24 cellular contexts compared by ENCODE assay signal in genomic region chrX:13834316-13834715, GRCh38. TPM values are rescaled to one million over a fixed set of nuclear protein-coding genes. Genes with fewer than 3 reads are reported as not detected.
DNase-seq lines count a peak whose midpoint lies in the region; ATAC-seq, FAIRE-seq and TF ChIP-seq lines count a peak whose summit lies in the region.
"Had no signal": no experiment of that assay in that cellular context is flagged by ENCODE, and none has a peak within 500 bp of the region (broad histone marks: within the 10 kb centered on the region; RNA-seq: fewer than 3 reads in every experiment).

No MANE protein-coding gene starts in this region.

- no peaks in the 10 kb centered on the region for H3K27me3 Mint-ChIP-seq in brain
- H3K27me3 Mint-ChIP-seq: CD4-positive, alpha-beta T cell had no signal

- H3K4me3 Mint-ChIP-seq in brain = no peak overlapping the region
- H3K4me3 Mint-ChIP-seq: CD14-positive monocyte; CD4-positive, alpha-beta T cell; CD8-positive, alpha-beta memory T cell; GM23338; H9 had no signal

- FAIRE-seq in GM19239 (lab: Jason Lieb, UNC) = peak; percentile 47
- FAIRE-seq: GM12878, GM18507 had no signal

- H3K36me3 ChIP-seq in HEK293 (ENCODE audit: control insufficient read depth in 2 of 2, insufficient read depth in 1 of 2, low read length in 2 of 2) (no peaks in the 10 kb centered on the region), breast epithelium (no peaks in the 10 kb centered on the region)
- H3K36me3 ChIP-seq: BE2C; BLaER1 treated with 17β-estradiol and CSF1 and Interleukin-3, amounts not matched to agents 10 nM and 100 nM had no signal

- peaks cover 65% of the 10 kb centered on the region for H3K4me1 Mint-ChIP-seq in brain
- H3K4me1 Mint-ChIP-seq: CD14-positive monocyte; CD8-positive, alpha-beta memory T cell had no signal

- H3K9me3 Mint-ChIP-seq in brain = peaks cover 0 to 2% (median 0%) of the 10 kb centered on the region in 5 experiments
- H3K9me3 Mint-ChIP-seq: CD4-positive, alpha-beta T cell; CD8-positive, alpha-beta memory T cell; GM23338 had no signal

- POLR2A ChIA-PET in HEK293 (lab: Yijun Ruan, JAX) = no interaction called here

- peaks cover 11% of the 10 kb centered on the region for H3K36me3 Mint-ChIP-seq in brain
- H3K36me3 Mint-ChIP-seq: CD14-positive monocyte had no signal

- H3K27me3 ChIP-seq in breast epithelium = peaks cover 0 to 46% of the 10 kb centered on the region in 2 donors
- H3K27me3 ChIP-seq: BE2C had no signal

- TF ChIP-seq CTCF in HEK293 (tag by site-specific recombination; IDR thresholded peaks at IDR 0.05) (no peak), brain (conservative IDR thresholded peaks at IDR 0.05) (no peak), breast epithelium (IDR thresholded peaks at IDR 0.05) (no peak)

- DNase-seq in GM19239 (ENCODE audit: insufficient read length, low spot score) = no peak
- peak; percentile 58 for DNase-seq in NCI-H2227 treated with DMSO at 0.1 percent for 48 hours (lab: John Stamatoyannopoulos, UW)
- no peak for DNase-seq in breast epithelium (ENCODE audit: low spot score in 2 of 2)
- no peak for DNase-seq in GM19240 (ENCODE audit: insufficient read length, low spot score)
- DNase-seq: 8988T; ACHN; AML-193; BE2C; CD4-positive, alpha-beta T cell; CD8-positive, alpha-beta memory T cell; DMS 273 treated with DMSO at 0.1 percent for 48 hours; DMS79; EL; GDM1; H9 had no signal

- peak overlapping the region in 3 of 5 experiments; percentile 47 to 81 (median 67) for H3K27ac Mint-ChIP-seq in brain
- H3K27ac Mint-ChIP-seq: CD14-positive monocyte; CD4-positive, alpha-beta T cell; CD8-positive, alpha-beta memory T cell; GM23338; H9 had no signal

- no peak overlapping the region for H3K27ac ChIP-seq in HEK293 (ENCODE audit: extremely low read depth, low read depth, low read length)
- H3K27ac ChIP-seq in breast epithelium = no peak overlapping the region
- H3K27ac ChIP-seq: A549; BLaER1 treated with 17β-estradiol and CSF1 and Interleukin-3, amounts not matched to agents 10 nM and 100 nM had no signal

- H3K4me1 ChIP-seq in HEK293 (ENCODE audit: control insufficient read depth, insufficient read depth, low read length) = peaks cover 10% of the 10 kb centered on the region; the same call in 1 of the 2 replicates
- H3K4me1 ChIP-seq in breast epithelium = no peaks in the 10 kb centered on the region
- H3K4me1 ChIP-seq: A549 had no signal

- ATAC-seq in HG03342 (IDR thresholded peaks at IDR 0.05; ENCODE audit: unreplicated experiment) = no peak
- ATAC-seq: A549, GM23338 had no signal

- CTCF ChIA-PET in HEK293 (lab: Yijun Ruan, JAX) = interaction anchor here (0.6 kb wide), 1 partner anchor 218 kb away, joined by 3 read pairs; no protein-coding TSS in a partner anchor

- H3K4me3 ChIP-seq in HEK293 (ENCODE audit: low read depth, low read length) (no peak overlapping the region), breast epithelium (no peak overlapping the region)
- H3K4me3 ChIP-seq: A549; BLaER1 treated with 17β-estradiol and CSF1 and Interleukin-3, amounts not matched to agents 10 nM and 100 nM; GM12878; GM23338 had no signal

- no peaks in the 10 kb centered on the region for H3K9me3 ChIP-seq in HEK293 (ENCODE audit: control insufficient read depth, insufficient read depth, low read depth, low read length)
- no peaks in the 10 kb centered on the region for H3K9me3 ChIP-seq in breast epithelium
- H3K9me3 ChIP-seq: A549, BE2C had no signal

- intact Hi-C loops in breast epithelium (cut with DNase I; ENCODE audit: low total_unique reads) = no loop called here

- TF ChIP-seq POLR2A in breast epithelium (IDR thresholded peaks at IDR 0.05) = no peak

TF ChIP-seq in HEK293, 187 proteins besides CTCF, POLR2A, EP300 and RAD21 (continues in another document):
- TF ChIP-seq ZNF121 (tag by site-specific recombination; IDR thresholded peaks at IDR 0.05) (no peak), ZNF211 (tag by site-specific recombination; IDR thresholded peaks at IDR 0.05; ENCODE audit: low read depth) (no peak), ZNF843 (tag by site-specific recombination; IDR thresholded peaks at IDR 0.05) (peak; percentile 66), MEIS1 (CRISPR knock-in tag; IDR thresholded peaks at IDR 0.05; ENCODE audit: borderline replicate concordance) (peak; percentile 77; the same call in 1 of the 2 replicates), PRDM6 (tag by site-specific recombination; IDR thresholded peaks at IDR 0.05) (peak; percentile 55; the same call in 1 of the 2 replicates), SP7 (tag by site-specific recombination; IDR thresholded peaks at IDR 0.05) (peak; percentile 75), GLIS1 (tag by site-specific recombination; IDR thresholded peaks at IDR 0.05) (no peak), ZNF621 (tag by site-specific recombination; IDR thresholded peaks at IDR 0.05) (no peak), HOXD13 (CRISPR knock-in tag; IDR thresholded peaks at IDR 0.05; ENCODE audit: borderline replicate concordance) (peak; percentile 92), ZNF518A (tag by site-specific recombination; conservative IDR thresholded peaks at IDR 0.05; ENCODE audit: low read depth) (no peak), ZNF175 (tag by site-specific recombination; IDR thresholded peaks at IDR 0.05) (no peak), ZNF792 (tag by site-specific recombination; IDR thresholded peaks at IDR 0.05) (no peak)
- TF ChIP-seq, protein P1, sequence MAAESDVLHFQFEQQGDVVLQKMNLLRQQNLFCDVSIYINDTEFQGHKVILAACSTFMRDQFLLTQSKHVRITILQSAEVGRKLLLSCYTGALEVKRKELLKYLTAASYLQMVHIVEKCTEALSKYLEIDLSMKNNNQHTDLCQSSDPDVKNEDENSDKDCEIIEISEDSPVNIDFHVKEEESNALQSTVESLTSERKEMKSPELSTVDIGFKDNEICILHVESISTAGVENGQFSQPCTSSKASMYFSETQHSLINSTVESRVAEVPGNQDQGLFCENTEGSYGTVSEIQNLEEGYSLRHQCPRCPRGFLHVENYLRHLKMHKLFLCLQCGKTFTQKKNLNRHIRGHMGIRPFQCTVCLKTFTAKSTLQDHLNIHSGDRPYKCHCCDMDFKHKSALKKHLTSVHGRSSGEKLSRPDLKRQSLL (tag by site-specific recombination; IDR thresholded peaks at IDR 0.05) = no peak
- TF ChIP-seq, protein P2, sequence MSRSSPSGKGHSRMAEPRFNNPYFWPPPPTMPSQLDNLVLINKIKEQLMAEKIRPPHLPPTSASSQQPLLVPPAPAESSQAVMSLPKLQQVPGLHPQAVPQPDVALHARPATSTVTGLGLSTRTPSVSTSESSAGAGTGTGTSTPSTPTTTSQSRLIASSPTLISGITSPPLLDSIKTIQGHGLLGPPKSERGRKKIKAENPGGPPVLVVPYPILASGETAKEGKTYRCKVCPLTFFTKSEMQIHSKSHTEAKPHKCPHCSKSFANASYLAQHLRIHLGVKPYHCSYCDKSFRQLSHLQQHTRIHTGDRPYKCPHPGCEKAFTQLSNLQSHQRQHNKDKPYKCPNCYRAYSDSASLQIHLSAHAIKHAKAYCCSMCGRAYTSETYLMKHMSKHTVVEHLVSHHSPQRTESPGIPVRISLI (tag by site-specific recombination; IDR thresholded peaks at IDR 0.05) = no peak

RNA-seq across cellular contexts. Expression of gene GPM6B, which starts 17.4 kb away (rescaled TPM):
- polyA plus RNA-seq in brain (ENCODE audit: insufficient read depth, low read depth, low replicate concordance) = 228 TPM
- total RNA-seq in breast epithelium = 10 to 100 TPM in 2 of 3 donors, 1 to 10 TPM in 1; 3.4 to 81.7 (median 35.7) TPM
- total RNA-seq: CD4-positive, alpha-beta T cell; CD8-positive, alpha-beta memory T cell had no signal
- polyA plus RNA-seq: CD14-positive monocyte had no signal
